ENCODE assay signal across 14 cellular contexts in genomic region chr17:59397316-59398073, GRCh38.
"Had no signal": no experiment of that assay in that cellular context is flagged by ENCODE, and none has a peak within 500 bp of the region (broad histone marks: within the 10 kb centered on the region; RNA-seq: fewer than 3 reads in every experiment).

No MANE protein-coding gene starts in this region.

- H3K9me3 ChIP-seq: pancreas, upper lobe of right lung had no signal

- H3K4me1 ChIP-seq: foreskin keratinocyte, upper lobe of right lung had no signal

- H3K27me3 ChIP-seq: foreskin keratinocyte, pancreas, upper lobe of right lung had no signal

- DNase-seq: activated CD4-positive, alpha-beta T cell treated with anti-CD3 and anti-CD28 coated beads for 48 hours; activated CD8-positive, alpha-beta memory T cell treated with anti-CD3 and anti-CD28 coated beads, Interleukin-2, amount 50 U/mL, for 48 hours; activated CD8-positive, alpha-beta T cell treated with anti-CD3 and anti-CD28 coated beads, Interleukin-2, amount 10 ng/mL, durations not matched to agents 7 days and 5 days; activated naive CD4-positive, alpha-beta T cell treated with anti-CD3 and anti-CD28 coated beads, Interleukin-2, amount 50 U/mL, for 16 hours; amygdala; foreskin keratinocyte; head of caudate nucleus; islet precursor cell; pancreas; stimulated activated naive CD4-positive, alpha-beta T cell; T-helper 1 cell; upper lobe of right lung had no signal

- H3K27ac ChIP-seq: foreskin keratinocyte, pancreas, SK-N-MC, upper lobe of right lung had no signal

- ATAC-seq: activated CD8-positive, alpha-beta T cell treated with anti-CD3 and anti-CD28 coated beads, Interleukin-2, amount 10 ng/mL, durations not matched to agents 7 days and 5 days; foreskin keratinocyte; pancreas; upper lobe of right lung; WTC11 had no signal

- H3K4me3 ChIP-seq: pancreas, SK-N-MC, upper lobe of right lung had no signal
